8 cellular contexts compared by ENCODE assay signal in genomic region chr7:87518735-87519134, GRCh38. TPM values are rescaled to one million over a fixed set of nuclear protein-coding genes. Genes with fewer than 3 reads are reported as not detected.
"Had no signal": no experiment of that assay in that cellular context is flagged by ENCODE, and none has a peak within 500 bp of the region (broad histone marks: within the 10 kb centered on the region; RNA-seq: fewer than 3 reads in every experiment).

No MANE protein-coding gene starts in this region.

- H3K4me3 ChIP-seq: GM23248, HAP-1 had no signal

- DNase-seq: GM23248, GOT3, H7, HFFc6, IMR-90 had no signal

- H2AFZ ChIP-seq: GM23248 had no signal

- ATAC-seq: HCT116 had no signal

- H3K27ac ChIP-seq: GM23248, HL-60 had no signal

- H3K27ac Mint-ChIP-seq: HFFc6 had no signal

- H3K36me3 ChIP-seq: HAP-1 had no signal

- H3K4me3 Mint-ChIP-seq: HFFc6 had no signal

- H3K4me1 ChIP-seq: HAP-1 had no signal

- H3K9ac ChIP-seq: GM23248 had no signal

- H3K9me3 ChIP-seq: HAP-1 had no signal

RNA-seq across cellular contexts. Expression of gene ABCB4, which starts 43.3 kb away (rescaled TPM):
- total RNA-seq: IMR-90 had no signal
- polyA plus RNA-seq: IMR-90 had no signal
